ENCODE assay signal across 23 cellular contexts in the genomic region with DNA sequence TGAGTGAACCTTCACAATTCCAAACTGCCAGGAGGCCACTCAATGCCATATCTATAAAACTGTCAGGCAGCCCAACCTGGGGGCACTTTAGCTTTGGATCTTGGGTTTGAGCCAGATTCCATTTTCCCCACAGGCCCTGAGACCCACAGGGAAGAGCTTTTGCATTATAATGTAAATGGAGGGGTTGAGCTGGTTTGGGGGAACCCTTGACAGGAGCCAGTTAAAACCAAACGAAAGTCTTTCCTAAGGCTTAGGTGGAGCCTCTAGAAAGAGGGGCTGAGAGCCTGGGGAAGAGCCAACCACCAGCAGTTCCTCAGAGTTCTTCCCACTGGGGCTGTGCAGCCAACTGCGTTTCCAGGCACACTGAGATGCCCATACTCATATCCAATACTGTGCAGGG. TPM values are rescaled to one million over a fixed set of nuclear protein-coding genes. Genes with fewer than 3 reads are reported as not detected.
DNase-seq lines count a peak whose midpoint lies in the region; ATAC-seq and TF ChIP-seq lines count a peak whose summit lies in the region.
"Had no signal": no experiment of that assay in that cellular context is flagged by ENCODE, and none has a peak within 500 bp of the region (broad histone marks: within the 10 kb centered on the region; RNA-seq: fewer than 3 reads in every experiment).

No MANE protein-coding gene starts in this region.

- ATAC-seq in activated B cell treated with CpG ODN at 0.5 μM for 24 hours (ENCODE audit: low read depth) (no peak), GM21381 (IDR thresholded peaks at IDR 0.05; ENCODE audit: unreplicated experiment) (no peak)
- ATAC-seq: GM12878, T-cell had no signal

- H3K27me3 Mint-ChIP-seq in activated B cell treated with CpG ODN at 0.5 μM for 24 hours: no peaks in the 10 kb centered on the region

- peaks cover 97% of the 10 kb centered on the region for H3K4me1 Mint-ChIP-seq in activated B cell treated with CpG ODN at 0.5 μM for 24 hours

- peaks cover 97% of the 10 kb centered on the region for H3K4me1 ChIP-seq in DOHH2 (ENCODE audit: control insufficient read depth, low read length)
- peaks cover 90% of the 10 kb centered on the region for H3K4me1 ChIP-seq in Karpas-422 (ENCODE audit: low read length)
- peaks cover 75 to 76% of the 10 kb centered on the region in 2 experiments for H3K4me1 ChIP-seq in neutrophil (ENCODE audit: control insufficient read depth in 1 of 2, insufficient read depth in 1 of 2, low read depth in 1 of 2, low read length in 1 of 2)

- H3K79me2 ChIP-seq in DOHH2 (ENCODE audit: control insufficient read depth, low read length): peaks cover 99% of the 10 kb centered on the region
- H3K79me2 ChIP-seq in Karpas-422 (ENCODE audit: low read length): peaks cover 98% of the 10 kb centered on the region

- no peaks in the 10 kb centered on the region for H3K27me3 ChIP-seq in DOHH2 (ENCODE audit: control insufficient read depth, low read length)
- no peaks in the 10 kb centered on the region for H3K27me3 ChIP-seq in Karpas-422 (ENCODE audit: low read length)
- H3K27me3 ChIP-seq in neutrophil: no peaks in the 10 kb centered on the region

- POLR2A ChIA-PET in activated B cell treated with CpG ODN at 0.5 μM for 24 hours (lab: Charles Lee): interaction anchor here (2.8 kb wide), 1 partner anchor 27 kb away, joined by 8 read pairs; no protein-coding TSS in a partner anchor

- no peak overlapping the region for H3K4me3 Mint-ChIP-seq in activated B cell treated with CpG ODN at 0.5 μM for 24 hours
- H3K4me3 Mint-ChIP-seq: CD4-positive, alpha-beta memory T cell; T-cell had no signal

- H3K4me3 ChIP-seq in DOHH2 (ENCODE audit: low read length) (no peak overlapping the region), Karpas-422 (ENCODE audit: low read length) (no peak overlapping the region), neutrophil (ENCODE audit: low read depth in 1 of 2, low read length in 1 of 2) (no peak overlapping the region)
- H3K4me3 ChIP-seq: HAP-1, SK-N-MC had no signal

- H4K20me1 ChIP-seq in DOHH2 (ENCODE audit: control insufficient read depth, insufficient read depth, low read depth, low read length): peaks cover 81% of the 10 kb centered on the region
- peaks cover 29% of the 10 kb centered on the region for H4K20me1 ChIP-seq in Karpas-422 (ENCODE audit: insufficient read depth, low read depth, low read length)

- peak overlapping the region; percentile 91 for H3K27ac Mint-ChIP-seq in activated B cell treated with CpG ODN at 0.5 μM for 24 hours
- H3K27ac Mint-ChIP-seq: CD4-positive, alpha-beta memory T cell; T-cell had no signal

- H3K4me2 ChIP-seq in DOHH2 (ENCODE audit: low read length) (peak overlapping the region; percentile 28; the same call in 1 of the 2 replicates), Karpas-422 (ENCODE audit: low read depth, low read length, poor library complexity, severe bottlenecking) (no peak overlapping the region)

- intact Hi-C loops in activated B cell treated with CpG ODN at 0.5 μM for 24 hours (cut with micrococcal nuclease): no loop called here

- CTCF ChIA-PET in activated B cell treated with CpG ODN at 0.5 μM for 24 hours (lab: Charles Lee): interaction anchor here (2.3 kb wide), 1 partner anchor 39 kb away, joined by 8 read pairs; no protein-coding TSS in a partner anchor

- H3K9me2 ChIP-seq in DOHH2 (replicated peaks; ENCODE audit: control insufficient read depth, low read length) (no peaks in the 10 kb centered on the region), Karpas-422 (replicated peaks; ENCODE audit: insufficient read depth, low read length) (no peaks in the 10 kb centered on the region)

- H3K27ac ChIP-seq in DOHH2 (ENCODE audit: low read depth, low read length) (no peak overlapping the region), Karpas-422 (ENCODE audit: low read length) (peak overlapping the region; percentile 40; the same call in 1 of the 2 replicates), neutrophil (peak overlapping the region; percentile 79)
- H3K27ac ChIP-seq: HL-60, SK-N-MC had no signal

- no peaks in the 10 kb centered on the region for H3K9me3 Mint-ChIP-seq in activated B cell treated with CpG ODN at 0.5 μM for 24 hours
- H3K9me3 Mint-ChIP-seq: CD4-positive, alpha-beta memory T cell; T-cell had no signal

- H3K9ac ChIP-seq in Karpas-422 (ENCODE audit: low read length): no peak overlapping the region; the same call in 1 of the 2 replicates

- no peaks in the 10 kb centered on the region for H3K9me3 ChIP-seq in DOHH2 (ENCODE audit: control insufficient read depth, insufficient read depth, low read length)
- no peaks in the 10 kb centered on the region for H3K9me3 ChIP-seq in Karpas-422 (ENCODE audit: low read length)
- no peaks in the 10 kb centered on the region for H3K9me3 ChIP-seq in neutrophil
- H3K9me3 ChIP-seq: HAP-1 had no signal

- no peak for TF ChIP-seq CTCF in DOHH2 (IDR thresholded peaks at IDR 0.05; ENCODE audit: low read depth, low read length, poor library complexity, severe bottlenecking)
- no peak for TF ChIP-seq CTCF in activated B cell treated with CpG ODN at 0.5 μM for 24 hours (IDR thresholded peaks at IDR 0.05)
- no peak for TF ChIP-seq CTCF in neutrophil (IDR thresholded peaks at IDR 0.05)

- peaks cover 95% of the 10 kb centered on the region for H3K36me3 ChIP-seq in DOHH2 (ENCODE audit: control insufficient read depth, low read length)
- H3K36me3 ChIP-seq in Karpas-422 (ENCODE audit: insufficient read depth, low read length): peaks cover 37% of the 10 kb centered on the region
- H3K36me3 ChIP-seq in neutrophil: no peaks in the 10 kb centered on the region
- H3K36me3 ChIP-seq: HAP-1 had no signal

- H2AFZ ChIP-seq in Karpas-422 (ENCODE audit: low read length): no peak overlapping the region

- DNase-seq in Karpas-422 (no peak), activated B cell treated with CpG ODN at 0.5 μM for 24 hours (no peak), NCI-H1436 treated with DMSO at 0.1 percent for 48 hours (lab: John Stamatoyannopoulos, UW) (no peak), CD1c-positive myeloid dendritic cell (ENCODE audit: extremely low spot score) (no peak), germinal center (ENCODE audit: low spot score) (no peak)
- DNase-seq: ACHN; AML-193; CD4-positive, alpha-beta memory T cell; DND-41; GDM1; MV-4-11; NCI-H510A; NCI-H82; Right ventricle myocardium superior; T-cell; T-helper 9 cell had no signal

- H3F3A ChIP-seq in DOHH2 (ENCODE audit: control insufficient read depth, insufficient read depth): peaks cover 14% of the 10 kb centered on the region

- H3K36me3 Mint-ChIP-seq in activated B cell treated with CpG ODN at 0.5 μM for 24 hours (ENCODE audit: low read depth): peaks cover 76% of the 10 kb centered on the region
- H3K36me3 Mint-ChIP-seq: CD4-positive, alpha-beta memory T cell; T-cell had no signal

RNA-seq across cellular contexts. Expression of a gene that starts 42.7 kb away (rescaled TPM):
- total RNA-seq in Karpas-422 (2014; rRNA removed; shearing (Covaris generic); ENCODE audit: low replicate concordance): 159 and 190 TPM in 2 replicates
- 279 and 331 TPM in 2 replicates for total RNA-seq in activated B cell treated with CpG ODN at 0.5 μM for 24 hours
